29 cellular contexts compared by ENCODE assay signal in the genomic region with DNA sequence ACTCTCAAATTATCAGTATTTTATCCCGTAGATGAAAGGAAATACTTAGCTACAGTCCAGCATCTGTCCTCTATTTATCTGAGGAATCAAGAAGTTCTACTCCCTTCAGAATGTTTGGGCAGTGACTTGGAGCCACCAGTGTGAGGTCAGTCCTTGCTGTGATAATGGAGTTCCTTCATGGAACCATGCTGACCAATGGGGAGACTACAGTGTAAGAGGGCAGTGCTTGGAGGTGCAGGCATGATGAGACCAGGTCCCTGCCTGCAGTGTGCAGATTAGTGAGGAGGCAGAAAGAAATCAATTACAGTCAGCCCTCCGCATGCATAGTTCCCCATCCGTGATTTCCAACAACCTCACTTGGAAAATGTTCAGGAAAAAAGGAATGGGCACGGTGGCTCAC. TPM values are rescaled to one million over a fixed set of nuclear protein-coding genes. Genes with fewer than 3 reads are reported as not detected.
"Had no signal": no experiment of that assay in that cellular context is flagged by ENCODE, and none has a peak within 500 bp of the region (broad histone marks: within the 10 kb centered on the region; RNA-seq: fewer than 3 reads in every experiment).

A gene (minus strand): TSS at position 101 of the 400 bp plus-strand sequence. CDS start 102 bp downstream, outside the sequence.

- H3K27ac Mint-ChIP-seq: activated CD4-positive, alpha-beta T cell treated with anti-CD3 and anti-CD28 coated beads, Interleukin-2, amount 10 ng/mL, durations not matched to agents 24 days and 14 days; activated CD8-positive, alpha-beta T cell treated with anti-CD3 and anti-CD28 coated beads for 36 hours; activated naive CD4-positive, alpha-beta T cell treated with anti-CD3 and anti-CD28 coated beads for 36 hours; activated naive CD8-positive, alpha-beta T cell; activated naive CD8-positive, alpha-beta T cell treated with anti-CD3 and anti-CD28 coated beads, Interleukin-2, amount 50 U/mL, for 24 hours; activated T-cell treated with anti-CD3 and anti-CD28 coated beads, Interleukin-2, amount 50 U/mL, for 24 hours; activated T-helper 2 cell treated with anti-CD3 and anti-CD28 coated beads, Interferon-gamma antibody, Interleukin-2, Interleukin-4, amounts not matched to agents 10 μg/mL and 5 μg/mL and 100 μg/mL, durations not matched to agents 14 hours and 24 hours and 36 hours had no signal

- ATAC-seq: activated CD8-positive, alpha-beta T cell treated with anti-CD3 and anti-CD28 coated beads for 36 hours; activated naive CD8-positive, alpha-beta T cell treated with anti-CD3 and anti-CD28 coated beads, Interleukin-2, amount 50 U/mL, for 24 hours; Panc1 had no signal

- H3K4me3 Mint-ChIP-seq: activated CD4-positive, alpha-beta T cell treated with anti-CD3 and anti-CD28 coated beads, Interleukin-2, amount 10 ng/mL, durations not matched to agents 24 days and 14 days; activated CD8-positive, alpha-beta T cell treated with anti-CD3 and anti-CD28 coated beads for 36 hours; activated naive CD4-positive, alpha-beta T cell treated with anti-CD3 and anti-CD28 coated beads for 36 hours; activated naive CD8-positive, alpha-beta T cell; activated naive CD8-positive, alpha-beta T cell treated with anti-CD3 and anti-CD28 coated beads, Interleukin-2, amount 50 U/mL, for 24 hours; activated T-cell treated with anti-CD3 and anti-CD28 coated beads, Interleukin-2, amount 50 U/mL, for 24 hours had no signal

- H3K27me3 ChIP-seq: brain microvascular endothelial cell, MG63, SJCRH30 had no signal

- DNase-seq: activated CD4-positive, alpha-beta T cell treated with anti-CD3 and anti-CD28 coated beads, Interleukin-2, amount 10 ng/mL, durations not matched to agents 24 days and 14 days; activated CD4-positive, alpha-beta T cell treated with anti-CD3 and anti-CD28 coated beads, Interleukin-2, amount 50 U/mL, for 4 hours; activated CD8-positive, alpha-beta T cell treated with anti-CD3 and anti-CD28 coated beads for 36 hours; activated gamma-delta T cell; activated naive CD4-positive, alpha-beta T cell treated with anti-CD3 and anti-CD28 coated beads for 36 hours; activated naive CD8-positive, alpha-beta T cell treated with anti-CD3 and anti-CD28 coated beads, Interleukin-2, amount 50 U/mL, for 24 hours; activated T-cell treated with anti-CD3 and anti-CD28 coated beads, Interleukin-2, amount 50 U/mL, for 24 hours; amniotic stem cell; aorta; brain microvascular endothelial cell; Kasumi-1; KG1; MG63; NCI-H1048; NCI-H1105 treated with DMSO at 0.1 percent for 48 hours; NCI-H1436; NCI-H1694; NCI-H2029; NCI-H345; NCI-H524 treated with DMSO at 0.1 percent for 48 hours; SHP77; SJCRH30 had no signal

- H3K27me3 Mint-ChIP-seq: activated CD4-positive, alpha-beta T cell treated with anti-CD3 and anti-CD28 coated beads, Interleukin-2, amount 10 ng/mL, durations not matched to agents 24 days and 14 days; activated CD8-positive, alpha-beta T cell treated with anti-CD3 and anti-CD28 coated beads for 36 hours; activated naive CD8-positive, alpha-beta T cell; activated naive CD8-positive, alpha-beta T cell treated with anti-CD3 and anti-CD28 coated beads, Interleukin-2, amount 50 U/mL, for 24 hours; activated T-cell treated with anti-CD3 and anti-CD28 coated beads, Interleukin-2, amount 50 U/mL, for 24 hours had no signal

- H3K4me3 ChIP-seq: MG63, SJCRH30, SK-N-MC had no signal

- H3K4me1 Mint-ChIP-seq: activated CD4-positive, alpha-beta T cell treated with anti-CD3 and anti-CD28 coated beads, Interleukin-2, amount 10 ng/mL, durations not matched to agents 24 days and 14 days; activated naive CD8-positive, alpha-beta T cell treated with anti-CD3 and anti-CD28 coated beads, Interleukin-2, amount 50 U/mL, for 24 hours had no signal

- H3K4me1 ChIP-seq: SJCRH30 had no signal

- H3K27ac ChIP-seq: brain microvascular endothelial cell, SJCRH30, SK-N-MC had no signal

RNA-seq across cellular contexts. Expression of the gene that starts here (rescaled TPM):
- total RNA-seq: activated CD4-positive, alpha-beta T cell treated with anti-CD3 and anti-CD28 coated beads, Interleukin-2, amount 10 ng/mL, durations not matched to agents 24 days and 14 days; NCI-H460; RPMI7951; T-helper 1 cell treated with Interleukin-12 subunit alpha and Interleukin-12 subunit beta and Interleukin-4 antibody, amounts not matched to agents 30 ng/mL and 1 ng/mL, for 36 hours had no signal
